In genomic region chr10:114367041-114367675, GRCh38 we compare ENCODE assay signal across 11 cellular contexts. TPM values are rescaled to one million over a fixed set of nuclear protein-coding genes. Genes with fewer than 3 reads are reported as not detected.
DNase-seq lines count a peak whose midpoint lies in the region; ATAC-seq and TF ChIP-seq lines count a peak whose summit lies in the region.
"Had no signal": no experiment of that assay in that cellular context is flagged by ENCODE, and none has a peak within 500 bp of the region (broad histone marks: within the 10 kb centered on the region; RNA-seq: fewer than 3 reads in every experiment).

No MANE protein-coding gene starts in this region.

- peak; percentile 37 for ATAC-seq in GM21381 (IDR thresholded peaks at IDR 0.05; ENCODE audit: unreplicated experiment)
- ATAC-seq: CD8-positive, alpha-beta T cell had no signal

- peak overlapping the region; percentile 46 for H3K27ac ChIP-seq in hepatocyte
- H3K27ac ChIP-seq: colonic mucosa had no signal

- DNase-seq in RPMI7951 (ENCODE audit: low read depth) (peak; percentile 70), hepatocyte (ENCODE audit: low spot score) (no peak), skeletal muscle cell (ENCODE audit: low read depth) (peak; percentile 49), NCI-H1436 treated with DMSO at 0.1 percent for 48 hours (lab: John Stamatoyannopoulos, UW) (no peak)
- DNase-seq in stimulated activated CD4-positive, alpha-beta T cell treated with anti-CD3 and anti-CD28 coated beads, Interleukin-4, amount 100 ng/mL, for 24 hours = no peak
- no peak for DNase-seq in stimulated activated CD4-positive, alpha-beta T cell treated with anti-CD3 and anti-CD28 coated beads, Interleukin-4, amount 100 ng/mL, for 4 hours
- no peak for DNase-seq in activated CD4-positive, alpha-beta T cell treated with anti-CD3 and anti-CD28 coated beads for 48 hours
- DNase-seq: activated T-cell treated with anti-CD3 and anti-CD28 coated beads, Interleukin-2, amount 50 U/mL, for 24 hours; CD8-positive, alpha-beta T cell; colonic mucosa had no signal

- H3K79me2 ChIP-seq in hepatocyte = no peaks in the 10 kb centered on the region

- H3K4me2 ChIP-seq in hepatocyte = peak overlapping the region; percentile 24

- no peaks in the 10 kb centered on the region for H3K9me3 ChIP-seq in hepatocyte (ENCODE audit: low read depth)
- H3K9me3 ChIP-seq: colonic mucosa had no signal

- H3K36me3 ChIP-seq in hepatocyte (replicated peaks; ENCODE audit: insufficient read depth, low read depth) = no peaks in the 10 kb centered on the region
- H3K36me3 ChIP-seq: colonic mucosa had no signal

- H3K27me3 ChIP-seq in hepatocyte = no peaks in the 10 kb centered on the region
- H3K27me3 ChIP-seq: colonic mucosa had no signal

- peaks cover 16% of the 10 kb centered on the region for H3K4me1 ChIP-seq in hepatocyte (ENCODE audit: insufficient read depth)
- H3K4me1 ChIP-seq: colonic mucosa had no signal

- 55% methylated on average over 3 of the region's 3 CpGs for WGBS in hepatocyte (ENCODE audit: low lambda C conversion rate, missing lambda C conversion rate)

- H2AFZ ChIP-seq in hepatocyte = no peak overlapping the region

- H3K9me2 ChIP-seq in hepatocyte (replicated peaks; ENCODE audit: insufficient read depth) = no peaks in the 10 kb centered on the region

- H4K20me1 ChIP-seq in hepatocyte (ENCODE audit: insufficient read depth, poor library complexity, severe bottlenecking) = no peaks in the 10 kb centered on the region

- TF ChIP-seq CTCF in hepatocyte (IDR thresholded peaks at IDR 0.05; ENCODE audit: poor library complexity) = no peak

- H3K4me3 ChIP-seq in hepatocyte = no peak overlapping the region
- no peak overlapping the region for H3K4me3 ChIP-seq in skeletal muscle cell (ENCODE audit: low read depth, low read length)
- H3K4me3 ChIP-seq: colonic mucosa had no signal

RNA-seq across cellular contexts. Expression of gene AFAP1L2, which starts 37.1 kb away (rescaled TPM):
- 1.7 and 2.0 TPM in 2 replicates for total RNA-seq in RPMI7951 (2014; rRNA removed; shearing (Covaris generic))
- total RNA-seq in hepatocyte = 5.5 and 6.1 TPM in 2 replicates
- 9.6 and 11.5 TPM in 2 replicates for polyA plus RNA-seq in hepatocyte

Comparison
In these comparisons a context has a peak if more than half of its experiments do, and no peak if none do; other contexts are left out.
1. DNase-seq: peak in RPMI7951 (single experiment) and skeletal muscle cell (single experiment); none in hepatocyte (single experiment), stimulated activated CD4-positive, alpha-beta T cell treated with anti-CD3 and anti-CD28 coated beads, Interleukin-4, amount 100 ng/mL, for 24 hours (single experiment), stimulated activated CD4-positive, alpha-beta T cell treated with anti-CD3 and anti-CD28 coated beads, Interleukin-4, amount 100 ng/mL, for 4 hours (0 of 2), activated CD4-positive, alpha-beta T cell treated with anti-CD3 and anti-CD28 coated beads for 48 hours (single experiment) and NCI-H1436 treated with DMSO at 0.1 percent for 48 hours (single experiment).